ENCODE assay signal across 10 cellular contexts in genomic region chr7:34277016-34277800, GRCh38.
DNase-seq lines count a peak whose midpoint lies in the region; ATAC-seq and TF ChIP-seq lines count a peak whose summit lies in the region.
"Had no signal": no experiment of that assay in that cellular context is flagged by ENCODE, and none has a peak within 500 bp of the region (broad histone marks: within the 10 kb centered on the region; RNA-seq: fewer than 3 reads in every experiment).

No MANE protein-coding gene starts in this region.

- POLR2A ChIA-PET in GM10248 (lab: Yijun Ruan, JAX): no interaction called here

- DNase-seq in SIG-M5 treated with dmso at 0.1 percent for 504 hours (lab: John Stamatoyannopoulos, UW; ENCODE audit: unreplicated experiment) (peak; percentile 59), SIG-M5 (lab: John Stamatoyannopoulos, UW) (no peak), SKM-1 (lab: John Stamatoyannopoulos, UW; ENCODE audit: unreplicated experiment) (peak; percentile 29), pulmonary artery endothelial cell (ENCODE audit: low read depth, low spot score) (peak; percentile 71), ecto neural progenitor cell (ENCODE audit: low spot score) (no peak), GM10248 (ENCODE audit: extremely low spot score) (no peak), middle frontal gyrus (ENCODE audit: extremely low spot score, low spot score) (no peak)
- DNase-seq: effector memory CD8-positive, alpha-beta T cell; NCI-H2029 treated with DMSO at 0.1 percent for 48 hours had no signal

- ATAC-seq in HG03135 (IDR thresholded peaks at IDR 0.05; ENCODE audit: unreplicated experiment): peak; percentile 78
- ATAC-seq: effector memory CD8-positive, alpha-beta T cell had no signal

- TF ChIP-seq CTCF in GM10248 (IDR thresholded peaks at IDR 0.05; ENCODE audit: control extremely low read depth, extremely low read depth, low read depth, missing control alignments): no peak

- CTCF ChIA-PET in GM10248 (lab: Yijun Ruan, JAX): interaction anchor here (2.6 kb wide), 1 partner anchor 12 kb away, joined by 7 read pairs; no protein-coding TSS in a partner anchor

Comparison
In these comparisons a context has a peak if more than half of its experiments do, and no peak if none do; other contexts are left out.
1. DNase-seq: peak in SIG-M5 treated with dmso at 0.1 percent for 504 hours (single experiment), SKM-1 (single experiment) and pulmonary artery endothelial cell (single experiment); none in SIG-M5 (single experiment), ecto neural progenitor cell (single experiment), GM10248 (single experiment) and middle frontal gyrus (single experiment).